In the genomic region with DNA sequence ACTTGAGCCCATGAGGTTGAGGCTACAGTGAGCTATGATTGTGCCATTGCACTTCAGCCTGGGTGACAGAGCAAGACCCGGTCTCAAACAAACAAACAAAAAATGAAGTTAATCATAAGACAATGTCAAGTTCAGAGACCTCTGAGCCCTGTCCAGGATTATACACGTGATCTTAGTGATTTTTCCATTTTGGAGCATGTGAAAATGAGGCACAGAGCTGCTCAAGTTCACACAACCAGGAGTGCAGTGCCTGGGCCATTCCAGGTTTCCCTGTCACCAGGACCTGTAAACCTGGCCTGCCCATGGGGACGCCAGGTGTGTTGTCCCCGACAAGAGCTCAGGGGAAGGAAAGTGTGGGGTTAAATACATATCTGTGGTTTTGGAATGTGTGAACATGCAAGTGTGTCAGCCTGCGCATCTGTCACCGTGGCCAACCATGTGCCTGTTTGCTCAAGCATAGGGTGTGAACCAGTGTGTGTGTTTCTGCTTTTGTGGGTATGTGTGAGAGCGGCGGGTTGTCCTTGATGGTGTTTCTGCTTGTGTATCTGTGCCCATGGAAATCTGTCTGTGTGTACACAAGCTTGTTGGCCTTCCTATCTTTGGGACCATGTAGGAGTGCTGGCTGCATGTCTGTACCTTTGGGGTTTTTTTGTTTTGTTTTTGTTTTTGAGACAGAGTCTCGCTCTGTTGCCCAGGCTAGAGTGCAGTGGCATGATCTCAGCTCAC, we compare ENCODE assay signal across 1 cellular context.
TF ChIP-seq lines count a peak whose summit lies in the region.

No MANE protein-coding gene starts in this region.

TF ChIP-seq in GM12878, 131 proteins besides CTCF, POLR2A, EP300 and RAD21 (continued from another document):
- TF ChIP-seq, protein P1, sequence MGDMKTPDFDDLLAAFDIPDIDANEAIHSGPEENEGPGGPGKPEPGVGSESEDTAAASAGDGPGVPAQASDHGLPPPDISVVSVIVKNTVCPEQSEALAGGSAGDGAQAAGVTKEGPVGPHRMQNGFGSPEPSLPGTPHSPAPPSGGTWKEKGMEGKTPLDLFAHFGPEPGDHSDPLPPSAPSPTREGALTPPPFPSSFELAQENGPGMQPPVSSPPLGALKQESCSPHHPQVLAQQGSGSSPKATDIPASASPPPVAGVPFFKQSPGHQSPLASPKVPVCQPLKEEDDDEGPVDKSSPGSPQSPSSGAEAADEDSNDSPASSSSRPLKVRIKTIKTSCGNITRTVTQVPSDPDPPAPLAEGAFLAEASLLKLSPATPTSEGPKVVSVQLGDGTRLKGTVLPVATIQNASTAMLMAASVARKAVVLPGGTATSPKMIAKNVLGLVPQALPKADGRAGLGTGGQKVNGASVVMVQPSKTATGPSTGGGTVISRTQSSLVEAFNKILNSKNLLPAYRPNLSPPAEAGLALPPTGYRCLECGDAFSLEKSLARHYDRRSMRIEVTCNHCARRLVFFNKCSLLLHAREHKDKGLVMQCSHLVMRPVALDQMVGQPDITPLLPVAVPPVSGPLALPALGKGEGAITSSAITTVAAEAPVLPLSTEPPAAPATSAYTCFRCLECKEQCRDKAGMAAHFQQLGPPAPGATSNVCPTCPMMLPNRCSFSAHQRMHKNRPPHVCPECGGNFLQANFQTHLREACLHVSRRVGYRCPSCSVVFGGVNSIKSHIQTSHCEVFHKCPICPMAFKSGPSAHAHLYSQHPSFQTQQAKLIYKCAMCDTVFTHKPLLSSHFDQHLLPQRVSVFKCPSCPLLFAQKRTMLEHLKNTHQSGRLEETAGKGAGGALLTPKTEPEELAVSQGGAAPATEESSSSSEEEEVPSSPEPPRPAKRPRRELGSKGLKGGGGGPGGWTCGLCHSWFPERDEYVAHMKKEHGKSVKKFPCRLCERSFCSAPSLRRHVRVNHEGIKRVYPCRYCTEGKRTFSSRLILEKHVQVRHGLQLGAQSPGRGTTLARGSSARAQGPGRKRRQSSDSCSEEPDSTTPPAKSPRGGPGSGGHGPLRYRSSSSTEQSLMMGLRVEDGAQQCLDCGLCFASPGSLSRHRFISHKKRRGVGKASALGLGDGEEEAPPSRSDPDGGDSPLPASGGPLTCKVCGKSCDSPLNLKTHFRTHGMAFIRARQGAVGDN (IDR thresholded peaks at IDR 0.05): no peak
- TF ChIP-seq, protein P2, sequence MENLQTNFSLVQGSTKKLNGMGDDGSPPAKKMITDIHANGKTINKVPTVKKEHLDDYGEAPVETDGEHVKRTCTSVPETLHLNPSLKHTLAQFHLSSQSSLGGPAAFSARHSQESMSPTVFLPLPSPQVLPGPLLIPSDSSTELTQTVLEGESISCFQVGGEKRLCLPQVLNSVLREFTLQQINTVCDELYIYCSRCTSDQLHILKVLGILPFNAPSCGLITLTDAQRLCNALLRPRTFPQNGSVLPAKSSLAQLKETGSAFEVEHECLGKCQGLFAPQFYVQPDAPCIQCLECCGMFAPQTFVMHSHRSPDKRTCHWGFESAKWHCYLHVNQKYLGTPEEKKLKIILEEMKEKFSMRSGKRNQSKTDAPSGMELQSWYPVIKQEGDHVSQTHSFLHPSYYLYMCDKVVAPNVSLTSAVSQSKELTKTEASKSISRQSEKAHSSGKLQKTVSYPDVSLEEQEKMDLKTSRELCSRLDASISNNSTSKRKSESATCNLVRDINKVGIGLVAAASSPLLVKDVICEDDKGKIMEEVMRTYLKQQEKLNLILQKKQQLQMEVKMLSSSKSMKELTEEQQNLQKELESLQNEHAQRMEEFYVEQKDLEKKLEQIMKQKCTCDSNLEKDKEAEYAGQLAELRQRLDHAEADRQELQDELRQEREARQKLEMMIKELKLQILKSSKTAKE (IDR thresholded peaks at IDR 0.05; ENCODE audit: low read depth, poor library complexity, severe bottlenecking): no peak
- TF ChIP-seq, protein P3, sequence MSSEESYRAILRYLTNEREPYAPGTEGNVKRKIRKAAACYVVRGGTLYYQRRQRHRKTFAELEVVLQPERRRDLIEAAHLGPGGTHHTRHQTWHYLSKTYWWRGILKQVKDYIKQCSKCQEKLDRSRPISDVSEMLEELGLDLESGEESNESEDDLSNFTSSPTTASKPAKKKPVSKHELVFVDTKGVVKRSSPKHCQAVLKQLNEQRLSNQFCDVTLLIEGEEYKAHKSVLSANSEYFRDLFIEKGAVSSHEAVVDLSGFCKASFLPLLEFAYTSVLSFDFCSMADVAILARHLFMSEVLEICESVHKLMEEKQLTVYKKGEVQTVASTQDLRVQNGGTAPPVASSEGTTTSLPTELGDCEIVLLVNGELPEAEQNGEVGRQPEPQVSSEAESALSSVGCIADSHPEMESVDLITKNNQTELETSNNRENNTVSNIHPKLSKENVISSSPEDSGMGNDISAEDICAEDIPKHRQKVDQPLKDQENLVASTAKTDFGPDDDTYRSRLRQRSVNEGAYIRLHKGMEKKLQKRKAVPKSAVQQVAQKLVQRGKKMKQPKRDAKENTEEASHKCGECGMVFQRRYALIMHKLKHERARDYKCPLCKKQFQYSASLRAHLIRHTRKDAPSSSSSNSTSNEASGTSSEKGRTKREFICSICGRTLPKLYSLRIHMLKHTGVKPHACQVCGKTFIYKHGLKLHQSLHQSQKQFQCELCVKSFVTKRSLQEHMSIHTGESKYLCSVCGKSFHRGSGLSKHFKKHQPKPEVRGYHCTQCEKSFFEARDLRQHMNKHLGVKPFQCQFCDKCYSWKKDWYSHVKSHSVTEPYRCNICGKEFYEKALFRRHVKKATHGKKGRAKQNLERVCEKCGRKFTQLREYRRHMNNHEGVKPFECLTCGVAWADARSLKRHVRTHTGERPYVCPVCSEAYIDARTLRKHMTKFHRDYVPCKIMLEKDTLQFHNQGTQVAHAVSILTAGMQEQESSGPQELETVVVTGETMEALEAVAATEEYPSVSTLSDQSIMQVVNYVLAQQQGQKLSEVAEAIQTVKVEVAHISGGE (CRISPR knock-in tag; IDR thresholded peaks at IDR 0.05): no peak
- TF ChIP-seq, protein P4, sequence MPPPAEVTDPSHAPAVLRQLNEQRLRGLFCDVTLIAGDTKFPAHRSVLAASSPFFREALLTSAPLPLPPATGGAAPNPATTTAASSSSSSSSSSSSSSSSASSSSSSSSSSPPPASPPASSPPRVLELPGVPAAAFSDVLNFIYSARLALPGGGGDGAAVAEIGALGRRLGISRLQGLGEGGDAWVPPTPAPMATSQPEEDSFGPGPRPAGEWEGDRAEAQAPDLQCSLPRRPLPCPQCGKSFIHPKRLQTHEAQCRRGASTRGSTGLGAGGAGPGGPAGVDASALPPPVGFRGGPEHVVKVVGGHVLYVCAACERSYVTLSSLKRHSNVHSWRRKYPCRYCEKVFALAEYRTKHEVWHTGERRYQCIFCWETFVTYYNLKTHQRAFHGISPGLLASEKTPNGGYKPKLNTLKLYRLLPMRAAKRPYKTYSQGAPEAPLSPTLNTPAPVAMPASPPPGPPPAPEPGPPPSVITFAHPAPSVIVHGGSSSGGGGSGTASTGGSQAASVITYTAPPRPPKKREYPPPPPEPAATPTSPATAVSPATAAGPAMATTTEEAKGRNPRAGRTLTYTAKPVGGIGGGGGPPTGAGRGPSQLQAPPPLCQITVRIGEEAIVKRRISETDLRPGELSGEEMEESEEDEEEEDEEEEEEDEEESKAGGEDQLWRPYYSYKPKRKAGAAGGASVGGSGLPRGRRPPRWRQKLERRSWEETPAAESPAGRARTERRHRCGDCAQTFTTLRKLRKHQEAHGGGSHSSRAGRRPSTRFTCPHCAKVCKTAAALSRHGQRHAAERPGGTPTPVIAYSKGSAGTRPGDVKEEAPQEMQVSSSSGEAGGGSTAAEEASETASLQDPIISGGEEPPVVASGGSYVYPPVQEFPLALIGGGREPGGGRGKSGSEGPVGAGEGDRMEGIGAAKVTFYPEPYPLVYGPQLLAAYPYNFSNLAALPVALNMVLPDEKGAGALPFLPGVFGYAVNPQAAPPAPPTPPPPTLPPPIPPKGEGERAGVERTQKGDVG (CRISPR knock-in tag; IDR thresholded peaks at IDR 0.05): no peak
- TF ChIP-seq NBN (IDR thresholded peaks at IDR 0.05) (peak; percentile 79; the same call in 1 of the 2 replicates), RBBP5 (conservative IDR thresholded peaks at IDR 0.05) (no peak), KDM1A (IDR thresholded peaks at IDR 0.05; ENCODE audit: borderline replicate concordance) (no peak), ZZZ3 (IDR thresholded peaks at IDR 0.05; ENCODE audit: control insufficient read depth, insufficient read length, low read depth) (no peak), MTA3 (IDR thresholded peaks at IDR 0.05; ENCODE audit: borderline replicate concordance, low read length) (no peak), SREBF2 (IDR thresholded peaks at IDR 0.05; ENCODE audit: low read length) (no peak)
